In the genomic region with DNA sequence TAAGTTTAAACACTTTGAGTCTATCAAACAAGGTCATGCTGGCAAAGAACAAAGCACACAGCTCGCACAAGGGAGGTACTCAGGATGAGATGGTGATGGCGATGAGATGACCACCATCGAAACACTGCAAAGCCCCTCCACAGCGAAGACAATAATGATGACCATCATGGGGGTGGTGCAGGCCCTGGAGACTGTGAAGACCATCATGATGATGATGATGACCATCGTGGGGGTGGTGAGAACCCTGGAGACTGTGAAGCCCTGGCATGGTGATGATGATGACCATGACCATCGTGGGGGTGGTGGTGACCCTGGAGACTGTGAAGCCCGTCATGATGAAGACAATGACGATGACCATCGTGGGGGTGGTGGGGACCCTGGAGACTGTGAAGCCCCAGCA, we compare ENCODE assay signal across 23 cellular contexts.
"Had no signal": no experiment of that assay in that cellular context is flagged by ENCODE, and none has a peak within 500 bp of the region (broad histone marks: within the 10 kb centered on the region; RNA-seq: fewer than 3 reads in every experiment).

No MANE protein-coding gene starts in this region.

- H3K4me3 ChIP-seq: esophagus squamous epithelium, gastrocnemius medialis, heart right ventricle, left ventricle myocardium inferior, lower lobe of right lung had no signal

- ATAC-seq: effector memory CD8-positive, alpha-beta T cell; esophagus mucosa; gastrocnemius medialis; heart right ventricle; left colon; left lobe of liver; lower lobe of right lung had no signal

- DNase-seq: cortex of kidney; effector CD8-positive, alpha-beta T cell; effector memory CD8-positive, alpha-beta T cell; endodermal cell; erythroblast; esophagus squamous epithelium; foreskin fibroblast; foreskin melanocyte; gastrocnemius medialis; glutamatergic neuron; heart right ventricle; hippocampal formation; kidney; kidney glomerular epithelial cell; left colon; left ventricle myocardium inferior; lower lobe of right lung; mammary epithelial cell; mesendoderm; midbrain had no signal

- H3K27ac ChIP-seq: epithelial cell of prostate, esophagus squamous epithelium, gastrocnemius medialis, heart right ventricle, left ventricle myocardium inferior, lower lobe of right lung had no signal

- H3K4me1 ChIP-seq: esophagus squamous epithelium, gastrocnemius medialis, heart right ventricle, left ventricle myocardium inferior, lower lobe of right lung had no signal

- H3K36me3 ChIP-seq: esophagus squamous epithelium, gastrocnemius medialis, heart right ventricle, left ventricle myocardium inferior, lower lobe of right lung had no signal

- H3K27me3 ChIP-seq: gastrocnemius medialis had no signal

- H3K9me3 ChIP-seq: gastrocnemius medialis, lower lobe of right lung had no signal
